In the genomic region with DNA sequence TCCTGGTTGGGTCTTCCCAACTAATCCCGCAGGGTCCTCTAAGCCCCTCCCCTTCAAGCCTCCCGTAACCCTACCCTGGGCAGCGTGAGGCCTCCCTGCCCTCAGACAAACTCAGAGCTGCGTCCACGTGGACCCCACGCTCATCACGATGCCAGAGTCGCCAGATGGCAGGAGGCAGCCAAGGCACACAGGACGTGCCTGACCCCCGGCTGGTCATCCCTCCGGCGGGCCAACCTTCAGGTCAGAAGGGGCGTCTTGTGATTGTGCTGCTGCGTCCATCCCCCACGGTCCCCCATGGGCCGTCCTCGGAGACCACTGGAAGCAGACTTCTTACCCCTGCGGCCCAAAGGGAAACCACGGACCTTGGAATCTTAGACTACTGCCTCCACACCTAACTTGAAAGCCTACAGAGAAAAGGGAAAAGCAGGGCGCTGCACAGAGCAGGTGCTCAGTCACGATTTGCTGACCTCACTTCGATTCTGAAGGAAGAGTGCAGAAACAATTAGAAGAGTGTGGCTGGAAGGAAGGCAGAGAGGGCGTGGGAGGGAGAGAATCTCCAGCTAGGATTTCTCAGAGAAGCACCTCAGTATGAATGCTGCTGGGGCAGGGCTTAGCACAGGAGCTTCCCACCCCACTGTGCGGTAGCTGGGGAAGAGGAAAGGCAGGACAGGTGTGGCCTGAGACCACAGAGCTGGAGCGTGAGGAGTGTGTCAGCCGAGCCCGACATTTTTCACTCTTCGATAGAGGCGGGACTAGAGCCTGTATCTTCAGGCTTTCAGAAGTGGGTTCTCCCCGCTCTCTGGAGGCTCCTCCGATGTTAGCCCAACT, we compare ENCODE assay signal across 28 cellular contexts.
DNase-seq lines count a peak whose midpoint lies in the region; ATAC-seq, FAIRE-seq and TF ChIP-seq lines count a peak whose summit lies in the region.
"Had no signal": no experiment of that assay in that cellular context is flagged by ENCODE, and none has a peak within 500 bp of the region (broad histone marks: within the 10 kb centered on the region; RNA-seq: fewer than 3 reads in every experiment).

No MANE protein-coding gene starts in this region.

- H3K27ac ChIP-seq in layer of hippocampus (ENCODE audit: low read depth, low read length) (peak overlapping the region; percentile 76), prostate gland (peak overlapping the region; percentile 89 to 96), GM23338 (ENCODE audit: low read depth) (no peak overlapping the region), upper lobe of right lung (no peak overlapping the region)
- H3K27ac ChIP-seq: GM23248 had no signal

- TF ChIP-seq CTCF in bronchial epithelial cell (IDR thresholded peaks at IDR 0.05; ENCODE audit: insufficient read depth, low read length, severe bottlenecking) = no peak
- TF ChIP-seq CTCF in prostate gland (IDR thresholded peaks at IDR 0.05) = no peak
- no peak for TF ChIP-seq CTCF in GM23338 (conservative IDR thresholded peaks at IDR 0.05; ENCODE audit: low read depth in 2 of 2)
- no peak for TF ChIP-seq CTCF in upper lobe of right lung (IDR thresholded peaks at IDR 0.05)

- no peak overlapping the region for H3K27ac Mint-ChIP-seq in GM23338
- H3K27ac Mint-ChIP-seq: activated naive CD8-positive, alpha-beta T cell treated with anti-CD3 and anti-CD28 coated beads for 36 hours; HFFc6; mesothelial cell of epicardium had no signal

- H3K9me3 Mint-ChIP-seq in GM23338 = peaks cover 17% of the 10 kb centered on the region

- H3K27me3 ChIP-seq in bronchial epithelial cell (ENCODE audit: control insufficient read depth, insufficient read depth, low read length) = no peaks in the 10 kb centered on the region
- H3K27me3 ChIP-seq in layer of hippocampus (ENCODE audit: control insufficient read depth, insufficient read depth, low read length) = no peaks in the 10 kb centered on the region
- H3K27me3 ChIP-seq in prostate gland (replicated peaks; ENCODE audit: insufficient read depth) = no peaks in the 10 kb centered on the region
- no peaks in the 10 kb centered on the region for H3K27me3 ChIP-seq in GM23338 (ENCODE audit: insufficient read depth)
- no peaks in the 10 kb centered on the region for H3K27me3 ChIP-seq in upper lobe of right lung
- H3K27me3 ChIP-seq: ascending aorta, esophagus muscularis mucosa had no signal

- TF ChIP-seq POLR2A in prostate gland (IDR thresholded peaks at IDR 0.05) = no peak

- no peak overlapping the region for H3K4me3 Mint-ChIP-seq in GM23338
- H3K4me3 Mint-ChIP-seq: activated naive CD8-positive, alpha-beta T cell treated with anti-CD3 and anti-CD28 coated beads for 36 hours; HFFc6; mesothelial cell of epicardium had no signal

- WGBS in prostate gland = 89% methylated on average over 31 of the region's 31 CpGs

- H3K4me1 Mint-ChIP-seq in GM23338 = peaks cover 43% of the 10 kb centered on the region

- H3K36me3 ChIP-seq in bronchial epithelial cell (ENCODE audit: control insufficient read depth, insufficient read depth, low read length) = no peaks in the 10 kb centered on the region
- H3K36me3 ChIP-seq in prostate gland = no peaks in the 10 kb centered on the region
- H3K36me3 ChIP-seq in GM23338 (ENCODE audit: insufficient read depth) = no peaks in the 10 kb centered on the region
- H3K36me3 ChIP-seq in upper lobe of right lung = no peaks in the 10 kb centered on the region
- H3K36me3 ChIP-seq: ascending aorta, esophagus muscularis mucosa had no signal

- no peaks in the 10 kb centered on the region for H3F3A ChIP-seq in GM23338 (replicated peaks; ENCODE audit: low read depth)

- peaks cover 7% of the 10 kb centered on the region for H3K36me3 Mint-ChIP-seq in GM23338 (ENCODE audit: low read depth)

- intact Hi-C loops in prostate gland (cut with DNase I) = no loop called here
- intact Hi-C loops in upper lobe of right lung (cut with DNase I) = no loop called here

- no peaks in the 10 kb centered on the region for H3K79me2 ChIP-seq in GM23338 (replicated peaks; ENCODE audit: insufficient read depth)

- H3K4me1 ChIP-seq in prostate gland (replicated peaks) (peaks cover 24% of the 10 kb centered on the region), GM23338 (ENCODE audit: insufficient read depth) (peaks cover 23% of the 10 kb centered on the region), upper lobe of right lung (no peaks in the 10 kb centered on the region)
- H3K4me1 ChIP-seq: Caco-2 had no signal

- no peak for DNase-seq in bronchial epithelial cell (ENCODE audit: low read depth)
- DNase-seq in prostate gland (ENCODE audit: low spot score) = no peak
- no peak for DNase-seq in GM23338 (ENCODE audit: low spot score)
- no peak for DNase-seq in NCI-H187 treated with DMSO at 0.1 percent for 48 hours (lab: John Stamatoyannopoulos, UW)
- no peak for DNase-seq in upper lobe of right lung
- DNase-seq: activated CD4-positive, alpha-beta T cell treated with anti-CD3 and anti-CD28 coated beads for 48 hours; activated CD8-positive, alpha-beta memory T cell treated with anti-CD3 and anti-CD28 coated beads for 24 hours; activated effector memory CD4-positive, alpha-beta T cell treated with Interleukin-2 at 50 U/mL for 16 hours; activated naive CD8-positive, alpha-beta T cell treated with anti-CD3 and anti-CD28 coated beads for 36 hours; activated T-cell treated with anti-CD3 and anti-CD28 coated beads for 4 hours; Caco-2; dermis blood vessel endothelial cell; foreskin fibroblast; GM23248; HFFc6; IMR-90; MV-4-11; NCI-H146; NCI-H446; stimulated activated naive CD4-positive, alpha-beta T cell; T1000 had no signal

- H3K9me2 ChIP-seq in GM23338 (ENCODE audit: insufficient read depth) = 0 out of 2 replicates have a peak, but pooled peaks cover 2% of the 10 kb centered on the region

- H3K27me3 Mint-ChIP-seq in GM23338 (ENCODE audit: insufficient read depth, low read depth, poor library complexity) = peaks cover 17% of the 10 kb centered on the region
- H3K27me3 Mint-ChIP-seq: activated naive CD8-positive, alpha-beta T cell treated with anti-CD3 and anti-CD28 coated beads for 36 hours had no signal

- H3K4me3 ChIP-seq in bronchial epithelial cell (ENCODE audit: low read depth, low read length) (no peak overlapping the region), prostate gland (no peak overlapping the region), GM23338 (no peak overlapping the region), upper lobe of right lung (no peak overlapping the region)
- H3K4me3 ChIP-seq: GM23248 had no signal

- FAIRE-seq in bronchial epithelial cell (lab: Jason Lieb, UNC) = peak; percentile 88
- FAIRE-seq: G401.6, keratinocyte had no signal

- H4K20me1 ChIP-seq in GM23338 (replicated peaks; ENCODE audit: insufficient read depth) = no peaks in the 10 kb centered on the region

- H3K9me3 ChIP-seq in prostate gland = no peaks in the 10 kb centered on the region
- H3K9me3 ChIP-seq in upper lobe of right lung = no peaks in the 10 kb centered on the region
- H3K9me3 ChIP-seq: ascending aorta, Caco-2, esophagus muscularis mucosa had no signal

- no peak overlapping the region for H2AFZ ChIP-seq in GM23338
- H2AFZ ChIP-seq: GM23248 had no signal

- H3K4me2 ChIP-seq in GM23338 = no peak overlapping the region

- no peak for ATAC-seq in GM21528 (IDR thresholded peaks at IDR 0.05; ENCODE audit: low FRiP score, unreplicated experiment)
- ATAC-seq in GM23338 = no peak
- no peak for ATAC-seq in upper lobe of right lung

TF ChIP-seq in GM23338, 12 proteins besides CTCF, POLR2A, EP300 and RAD21:
- TF ChIP-seq NANOG (IDR thresholded peaks at IDR 0.05; ENCODE audit: borderline replicate concordance) (no peak), STAT1 (IDR thresholded peaks at IDR 0.05; ENCODE audit: unreplicated experiment) (no peak)

Comparison
In these comparisons a context has a peak if more than half of its experiments do, and no peak if none do; other contexts are left out.
1. H3K27ac ChIP-seq: peak in layer of hippocampus (single experiment) and prostate gland (2 of 2); none in GM23338 (single experiment) and upper lobe of right lung (single experiment).